ENCODE assay signal across 20 cellular contexts in genomic region chr6:43185391-43185790, GRCh38. TPM values are rescaled to one million over a fixed set of nuclear protein-coding genes. Genes with fewer than 3 reads are reported as not detected.
DNase-seq lines count a peak whose midpoint lies in the region; ATAC-seq and TF ChIP-seq lines count a peak whose summit lies in the region.
"Had no signal": no experiment of that assay in that cellular context is flagged by ENCODE, and none has a peak within 500 bp of the region (broad histone marks: within the 10 kb centered on the region; RNA-seq: fewer than 3 reads in every experiment).

No MANE protein-coding gene starts in this region.

- H3K4me3 ChIP-seq in thymus (ENCODE audit: low read length) (no peak overlapping the region), BE2C (ENCODE audit: low read depth, low read length) (no peak overlapping the region)
- H3K4me3 ChIP-seq: coronary artery, stomach, upper lobe of left lung had no signal

- no peaks in the 10 kb centered on the region for H3K9me3 Mint-ChIP-seq in T-helper 1 cell treated with Interleukin-12 subunit alpha and Interleukin-12 subunit beta and Interleukin-4 antibody, amounts not matched to agents 30 μg/mL and 1 μg/mL, for 36 hours
- H3K9me3 Mint-ChIP-seq: natural killer cell treated with Interleukin-12 subunit alpha and Interleukin-12 subunit beta and Interleukin-15 and Interleukin-18, amount 100 ng/mL, for 72 hours; WTC11 had no signal

- no peaks in the 10 kb centered on the region for H3K27me3 Mint-ChIP-seq in T-helper 1 cell treated with Interleukin-12 subunit alpha and Interleukin-12 subunit beta and Interleukin-4 antibody, amounts not matched to agents 30 μg/mL and 1 μg/mL, for 36 hours (ENCODE audit: low read depth)
- H3K27me3 Mint-ChIP-seq: natural killer cell treated with Interleukin-12 subunit alpha and Interleukin-12 subunit beta and Interleukin-15 and Interleukin-18, amount 100 ng/mL, for 72 hours had no signal

- H3K4me1 ChIP-seq in thymus (ENCODE audit: control insufficient read depth, insufficient read depth, low read length), result peaks cover 30% of the 10 kb centered on the region
- H3K4me1 ChIP-seq in BE2C, result no peaks in the 10 kb centered on the region

- no peak for TF ChIP-seq CTCF in BE2C (IDR thresholded peaks at IDR 0.05; ENCODE audit: low read depth, low read length)

- peaks cover 37% of the 10 kb centered on the region for H3K4me1 Mint-ChIP-seq in T-helper 1 cell treated with Interleukin-12 subunit alpha and Interleukin-12 subunit beta and Interleukin-4 antibody, amounts not matched to agents 30 μg/mL and 1 μg/mL, for 36 hours (ENCODE audit: low read depth)

- H3K36me3 ChIP-seq in thymus (ENCODE audit: control insufficient read depth, insufficient read depth), result peaks cover 30% of the 10 kb centered on the region
- H3K36me3 ChIP-seq in BE2C, result no peaks in the 10 kb centered on the region

- H3K27ac ChIP-seq in angular gyrus (ENCODE audit: low read depth, low read length) (peak overlapping the region; percentile 22), thymus (ENCODE audit: low read depth) (peak overlapping the region; percentile 90)
- H3K27ac ChIP-seq: coronary artery, KMS-11, parathyroid adenoma, stomach, upper lobe of left lung had no signal

- 37% methylated on average over 5 of the region's 5 CpGs for WGBS in thymus

- DNase-seq in stimulated activated naive CD4-positive, alpha-beta T cell (lab: John Stamatoyannopoulos, UW), result peak in 4 of 6 experiments; percentile 7 to 69 (median 66)
- no peak for DNase-seq in stimulated activated naive CD4-positive, alpha-beta T cell treated with Interleukin-2 at 50 U/mL for 16 hours (lab: John Stamatoyannopoulos, UW)
- DNase-seq in BE2C, result no peak
- DNase-seq: COR-L47; NCI-H1092 treated with DMSO at 0.1 percent for 48 hours; NCI-H2107; NCI-H510A; stimulated activated CD4-positive, alpha-beta T cell treated with anti-CD3 and anti-CD28 coated beads, Interleukin-1b, Interleukin-23, amount 100 ng/mL, for 48 hours; stomach; upper lobe of left lung had no signal

- H3K27me3 ChIP-seq in thymus (ENCODE audit: control insufficient read depth, insufficient read depth) (no peaks in the 10 kb centered on the region), BE2C (no peaks in the 10 kb centered on the region)
- H3K27me3 ChIP-seq: stomach, upper lobe of left lung had no signal

- H3K36me3 Mint-ChIP-seq in T-helper 1 cell treated with Interleukin-12 subunit alpha and Interleukin-12 subunit beta and Interleukin-4 antibody, amounts not matched to agents 30 μg/mL and 1 μg/mL, for 36 hours (ENCODE audit: low read depth), result peaks cover 21% of the 10 kb centered on the region
- H3K36me3 Mint-ChIP-seq: WTC11 had no signal

- no peak for ATAC-seq in HG03045 (IDR thresholded peaks at IDR 0.05; ENCODE audit: unreplicated experiment)
- no peak for ATAC-seq in HG03520 (IDR thresholded peaks at IDR 0.05; ENCODE audit: unreplicated experiment)
- ATAC-seq: natural killer cell treated with Interleukin-12 subunit alpha and Interleukin-12 subunit beta and Interleukin-15 and Interleukin-18, amount 100 ng/mL, for 72 hours; WTC11 had no signal

- peak overlapping the region; percentile 34 for H3K4me3 Mint-ChIP-seq in T-helper 1 cell treated with Interleukin-12 subunit alpha and Interleukin-12 subunit beta and Interleukin-4 antibody, amounts not matched to agents 30 μg/mL and 1 μg/mL, for 36 hours
- H3K4me3 Mint-ChIP-seq: natural killer cell treated with Interleukin-12 subunit alpha and Interleukin-12 subunit beta and Interleukin-15 and Interleukin-18, amount 100 ng/mL, for 72 hours; WTC11 had no signal

- H3K27ac Mint-ChIP-seq in T-helper 1 cell treated with Interleukin-12 subunit alpha and Interleukin-12 subunit beta and Interleukin-4 antibody, amounts not matched to agents 30 μg/mL and 1 μg/mL, for 36 hours, result peak overlapping the region; percentile 69

- H3K9me3 ChIP-seq in thymus (ENCODE audit: control insufficient read depth) (no peaks in the 10 kb centered on the region), BE2C (no peaks in the 10 kb centered on the region)
- H3K9me3 ChIP-seq: stomach, upper lobe of left lung had no signal

RNA-seq across cellular contexts. Expression of gene CUL9, which starts 3.4 kb away (rescaled TPM):
- 119 TPM for polyA plus RNA-seq in thymus
- 57.6 TPM for polyA plus RNA-seq in BE2C (2012; ENCODE audit: insufficient read depth, insufficient read length, low read depth)

RNA-seq across cellular contexts. Expression of gene SRF, which starts 14.3 kb away (rescaled TPM):
- polyA plus RNA-seq in thymus, result 25.5 TPM
- 48.9 TPM for polyA plus RNA-seq in BE2C (2012; ENCODE audit: insufficient read depth, insufficient read length, low read depth)

RNA-seq across cellular contexts. Expression of gene DNPH1, which starts 43.9 kb away (rescaled TPM):
- polyA plus RNA-seq in thymus, result 46.7 TPM
- 159 TPM for polyA plus RNA-seq in BE2C (2012; ENCODE audit: insufficient read depth, insufficient read length, low read depth)

RNA-seq across cellular contexts. Expression of gene TTBK1, which starts 57.9 kb away (rescaled TPM):
- 0.09 TPM for polyA plus RNA-seq in thymus
- polyA plus RNA-seq in BE2C (2012; ENCODE audit: insufficient read depth, insufficient read length, low read depth), result 7.8 TPM

Comparison
In these comparisons a context has a peak if more than half of its experiments do, and no peak if none do; other contexts are left out.
1. DNase-seq: peak in stimulated activated naive CD4-positive, alpha-beta T cell (4 of 6); none in stimulated activated naive CD4-positive, alpha-beta T cell treated with Interleukin-2 at 50 U/mL for 16 hours (single experiment) and BE2C (single experiment).